In genomic region chr6:79084693-79085092, GRCh38 we compare ENCODE assay signal across 2 cellular contexts.
TF ChIP-seq lines count a peak whose summit lies in the region.

No MANE protein-coding gene starts in this region.

TF ChIP-seq in HepG2, 621 proteins besides CTCF, POLR2A, EP300 and RAD21 (continues in another document):
- TF ChIP-seq ATF7 (IDR thresholded peaks at IDR 0.05) (no peak), ATF7 (CRISPR knock-in tag; IDR thresholded peaks at IDR 0.05) (no peak), RCOR2 (CRISPR knock-in tag; IDR thresholded peaks at IDR 0.05) (no peak), MXD4 (CRISPR knock-in tag; IDR thresholded peaks at IDR 0.05) (no peak), HNF4G (IDR thresholded peaks at IDR 0.05; ENCODE audit: borderline replicate concordance, low read depth, low read length) (no peak), HNF4G (CRISPR knock-in tag; IDR thresholded peaks at IDR 0.05; ENCODE audit: borderline replicate concordance, low read depth) (no peak), PRDM4 (CRISPR knock-in tag; IDR thresholded peaks at IDR 0.05; ENCODE audit: borderline replicate concordance) (no peak), MLXIP (CRISPR knock-in tag; IDR thresholded peaks at IDR 0.05; ENCODE audit: borderline replicate concordance) (no peak), ZNF17 (CRISPR knock-in tag; IDR thresholded peaks at IDR 0.05) (no peak), ZBTB42 (CRISPR knock-in tag; IDR thresholded peaks at IDR 0.05) (0 out of 2 replicates have a peak, but pooled peaks have one; percentile 40), FOXO1 (CRISPR knock-in tag; IDR thresholded peaks at IDR 0.05) (no peak), ZXDC (CRISPR knock-in tag; IDR thresholded peaks at IDR 0.05) (no peak)

TF ChIP-seq in SK-N-SH, 30 proteins besides CTCF, POLR2A, EP300 and RAD21:
- TF ChIP-seq NRF1 (IDR thresholded peaks at IDR 0.05; ENCODE audit: low read depth, low read length) = no peak
- TF ChIP-seq RCOR1 (IDR thresholded peaks at IDR 0.05; ENCODE audit: low read length) = peak; percentile 13; the same call in 1 of the 2 replicates
